Comparison of ENCODE assay signal across 8 cellular contexts in the genomic region with DNA sequence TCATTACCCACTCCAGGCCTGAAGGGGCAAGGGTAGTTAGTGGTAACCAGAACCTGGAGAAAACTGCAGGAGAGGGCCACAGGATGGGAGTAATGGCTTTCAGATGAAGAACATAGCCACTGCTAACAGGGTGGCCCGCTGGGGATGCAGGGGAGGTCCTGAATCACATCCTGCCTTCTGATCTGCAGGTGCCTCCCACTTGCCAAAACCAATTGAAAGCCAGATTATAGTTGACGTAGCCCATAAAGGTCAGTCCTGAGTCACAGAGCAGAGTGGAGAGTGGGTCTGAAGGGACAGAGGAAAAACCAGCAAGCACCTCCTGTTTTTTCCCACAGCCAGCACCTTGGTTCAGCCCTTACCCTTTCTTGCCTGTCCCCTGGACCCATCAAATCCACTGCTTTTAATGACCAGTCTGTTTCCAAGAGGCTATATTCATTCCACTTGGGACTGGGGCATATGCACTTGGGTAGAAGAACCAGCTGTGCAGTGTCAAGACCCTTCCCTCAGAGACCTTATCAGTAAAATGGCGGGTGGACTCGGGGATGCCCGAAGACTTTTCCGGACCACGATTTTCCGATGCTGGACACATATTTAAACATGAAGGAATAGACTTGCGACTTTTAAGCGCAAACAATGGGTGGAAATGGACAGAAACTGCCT. TPM values are rescaled to one million over a fixed set of nuclear protein-coding genes. Genes with fewer than 3 reads are reported as not detected.
DNase-seq lines count a peak whose midpoint lies in the region; ATAC-seq, FAIRE-seq and TF ChIP-seq lines count a peak whose summit lies in the region.

No MANE protein-coding gene starts in this region.

- intact Hi-C loops in activated B cell treated with CpG ODN at 0.5 μM for 24 hours (cut with micrococcal nuclease), result loop anchor here (1.0 to 5.0 kb wide), 6 partner anchors 44 to 624 kb away; a partner anchor contains a TSS

- H4K91ac ChIP-seq in H1 (replicated peaks; ENCODE audit: insufficient read length, low read length), result no peak overlapping the region

- H3K4me3 Mint-ChIP-seq in activated B cell treated with CpG ODN at 0.5 μM for 24 hours (peak overlapping the region; percentile 89), memory B cell (peak overlapping the region; percentile 85)
- peak overlapping the region; percentile 85 to 94 for H3K4me3 Mint-ChIP-seq in stimulated activated naive B cell treated with anti-CD40 and anti-IgM and Interleukin-4, amounts not matched to agents 10 μg/mL and 1 μg/mL and 100 μg/mL, for 72 hours

- POLR2A ChIA-PET in activated B cell treated with CpG ODN at 0.5 μM for 24 hours (lab: Charles Lee) (interaction anchor here (1.1 to 2.1 kb wide), 2 partner anchors 44 to 66 kb away, joined by 11 to 22 read pairs; a partner anchor contains a TSS), H1 (lab: Charles Lee; ENCODE audit: partially characterized antibody) (interaction anchor here (0.7 to 1.0 kb wide), 2 partner anchors 13 to 43 kb away, joined by 3 read pairs; a partner anchor contains a TSS)

- H2BK15ac ChIP-seq in H1 (ENCODE audit: low read length), result no peak overlapping the region; the same call in 1 of the 2 replicates

- H2BK120ac ChIP-seq in H1 (replicated peaks; ENCODE audit: low read depth, low read length), result no peak overlapping the region

- no peak overlapping the region for H3K23ac ChIP-seq in H1 (ENCODE audit: insufficient read length)

- H3K9ac ChIP-seq in H1 (replicated peaks in 1 of 4; ENCODE audit: extremely low read depth in 1 of 4, low read depth in 3 of 4, low read length in 3 of 4), result peak overlapping the region in 2 of 4 experiments; percentile 19 to 35; a peak in 3 of 7 replicates

- peak overlapping the region; percentile 47 for H2AFZ ChIP-seq in H1 (ENCODE audit: low read length)

- no peak overlapping the region; the same call in 1 of the 2 replicates for H2BK5ac ChIP-seq in H1 (ENCODE audit: low read depth, low read length)

- H3K9me3 Mint-ChIP-seq in activated B cell treated with CpG ODN at 0.5 μM for 24 hours (peaks cover 5% of the 10 kb centered on the region), memory B cell (peaks cover 7% of the 10 kb centered on the region)
- peaks cover 5% of the 10 kb centered on the region in 2 donors for H3K9me3 Mint-ChIP-seq in stimulated activated naive B cell treated with anti-CD40 and anti-IgM and Interleukin-4, amounts not matched to agents 10 μg/mL and 1 μg/mL and 100 μg/mL, for 72 hours

- TF ChIP-seq RAD21 in Ishikawa (IDR thresholded peaks at IDR 0.05; ENCODE audit: low read depth), result no peak; the same call in 1 of the 2 replicates
- peak; percentile 38 to 50; a peak in 3 of 4 replicates for TF ChIP-seq RAD21 in H1 (IDR thresholded peaks at IDR 0.05 in 1 of 2, conservative IDR thresholded peaks at IDR 0.05 in 1 of 2; ENCODE audit: low read depth in 2 of 2, low read length in 2 of 2)

- ATAC-seq in activated B cell treated with CpG ODN at 0.5 μM for 24 hours (ENCODE audit: low read depth), result peak; percentile 83
- peak; percentile 36 for ATAC-seq in memory B cell (ENCODE audit: low read depth)
- peak; percentile 83 to 85 for ATAC-seq in stimulated activated naive B cell treated with anti-CD40 and anti-IgM and Interleukin-4, amounts not matched to agents 10 μg/mL and 1 μg/mL and 100 μg/mL, for 72 hours (replicated peaks)

- H3K27ac Mint-ChIP-seq in activated B cell treated with CpG ODN at 0.5 μM for 24 hours (peak overlapping the region; percentile 87), memory B cell (no peak overlapping the region)
- H3K27ac Mint-ChIP-seq in stimulated activated naive B cell treated with anti-CD40 and anti-IgM and Interleukin-4, amounts not matched to agents 10 μg/mL and 1 μg/mL and 100 μg/mL, for 72 hours, result peak overlapping the region; percentile 83

- H3K4me3 ChIP-seq in GM12875 (ENCODE audit: low read depth, low read length) (peak overlapping the region; percentile 70), H1 (ENCODE audit: extremely low read depth in 1 of 4, insufficient read depth in 2 of 4, low read depth in 3 of 4, low read length in 4 of 4) (peak overlapping the region; percentile 52 to 66 (median 58))

- H2BK20ac ChIP-seq in H1 (ENCODE audit: low read length), result no peak overlapping the region

- H3K4me1 Mint-ChIP-seq in activated B cell treated with CpG ODN at 0.5 μM for 24 hours, result peaks cover 22% of the 10 kb centered on the region
- H3K4me1 Mint-ChIP-seq in memory B cell, result peaks cover 18% of the 10 kb centered on the region
- H3K4me1 Mint-ChIP-seq in stimulated activated naive B cell treated with anti-CD40 and anti-IgM and Interleukin-4, amounts not matched to agents 10 μg/mL and 1 μg/mL and 100 μg/mL, for 72 hours, result peaks cover 11 to 25% of the 10 kb centered on the region in 2 donors

- H4K20me1 ChIP-seq in H1 (replicated peaks in 1 of 2; ENCODE audit: control insufficient read depth in 1 of 2, insufficient read depth in 2 of 2, low read length in 2 of 2), result peaks cover 0 to 7% of the 10 kb centered on the region in 2 experiments

- H2AK5ac ChIP-seq in H1 (ENCODE audit: low read depth, low read length), result no peak overlapping the region

- FAIRE-seq in H1 (lab: Jason Lieb, UNC), result no peak

- H3K27me3 Mint-ChIP-seq in activated B cell treated with CpG ODN at 0.5 μM for 24 hours (peaks cover 20% of the 10 kb centered on the region), memory B cell (peaks cover 23% of the 10 kb centered on the region)
- peaks cover 52% of the 10 kb centered on the region in 2 donors for H3K27me3 Mint-ChIP-seq in stimulated activated naive B cell treated with anti-CD40 and anti-IgM and Interleukin-4, amounts not matched to agents 10 μg/mL and 1 μg/mL and 100 μg/mL, for 72 hours

- H3K4ac ChIP-seq in H1 (replicated peaks; ENCODE audit: insufficient read length, low read depth, low read length), result no peak overlapping the region

- peaks cover 11% of the 10 kb centered on the region for H3K23me2 ChIP-seq in H1 (ENCODE audit: low read depth, low read length)

- no peak overlapping the region for H4K8ac ChIP-seq in H1 (ENCODE audit: extremely low read depth, insufficient read depth, low read length)

- 15% methylated on average over 10 of the region's 10 CpGs; no CpG with 5 or more reads in 1 of the 2 experiments for WGBS in H1 (ENCODE audit: extremely low coverage in 1 of 2, insufficient coverage in 1 of 2, insufficient read length in 1 of 2, insufficient replicate concordance in 2 of 2, low coverage in 1 of 2, low lambda C conversion rate in 2 of 2, missing lambda C conversion rate in 1 of 2), 2 experiments

- peaks cover 0 to 13% of the 10 kb centered on the region in 2 experiments; a peak in 2 of 4 replicates for H3K79me2 ChIP-seq in H1 (ENCODE audit: control insufficient read depth in 1 of 2, insufficient read depth in 2 of 2, low read length in 2 of 2)

- H3K4me2 ChIP-seq in H1 (ENCODE audit: insufficient read depth in 1 of 2, low read depth in 2 of 2, low read length in 2 of 2), result peak overlapping the region; percentile 96 to 99

- DNase-seq in activated B cell treated with CpG ODN at 0.5 μM for 24 hours (peak; percentile 21), H1 (ENCODE audit: low read depth in 1 of 2, low spot score in 2 of 2) (peak in 1 of 2 experiments; percentile 61), memory B cell (ENCODE audit: low spot score in 2 of 2) (peak in 1 of 2 donors; percentile 9), CD1c-positive myeloid dendritic cell (ENCODE audit: extremely low spot score) (no peak), GF-D8 (lab: John Stamatoyannopoulos, UW) (no peak)
- peak; percentile 26 for DNase-seq in stimulated activated naive B cell treated with anti-CD40 and anti-IgM and Interleukin-4, amounts not matched to agents 10 μg/mL and 1 μg/mL and 100 μg/mL, for 72 hours

- CTCF ChIA-PET in activated B cell treated with CpG ODN at 0.5 μM for 24 hours (lab: Charles Lee) (no interaction called here), H1 (lab: Charles Lee; ENCODE audit: partially characterized antibody) (no interaction called here)

- peak; percentile 35 to 65 for TF ChIP-seq POLR2A in H1 (IDR thresholded peaks at IDR 0.05; ENCODE audit: control extremely low read depth in 1 of 2, low read depth in 2 of 2, low read length in 2 of 2)

- TF ChIP-seq CTCF in GM12875 (IDR thresholded peaks at IDR 0.05; ENCODE audit: borderline replicate concordance, insufficient read depth, low read depth, low read length), result no peak
- TF ChIP-seq CTCF in activated B cell treated with CpG ODN at 0.5 μM for 24 hours (IDR thresholded peaks at IDR 0.05), result no peak
- peak in 2 of 3 experiments; percentile 29 to 35; a peak in 2 of 4 replicates for TF ChIP-seq CTCF in H1 (IDR thresholded peaks at IDR 0.05; ENCODE audit: control extremely low read depth in 1 of 3, insufficient read depth in 1 of 3, low read depth in 1 of 3, low read length in 3 of 3)

- H3K9me3 ChIP-seq in H1 (ENCODE audit: insufficient read depth in 2 of 2, low read depth in 1 of 2, low read length in 1 of 2), result no peaks in the 10 kb centered on the region

- H3K36me3 Mint-ChIP-seq in activated B cell treated with CpG ODN at 0.5 μM for 24 hours (ENCODE audit: low read depth) (no peaks in the 10 kb centered on the region), memory B cell (peaks cover 2% of the 10 kb centered on the region)
- H3K36me3 Mint-ChIP-seq in stimulated activated naive B cell treated with anti-CD40 and anti-IgM and Interleukin-4, amounts not matched to agents 10 μg/mL and 1 μg/mL and 100 μg/mL, for 72 hours, result peaks cover 7 to 12% of the 10 kb centered on the region in 2 donors

- no peak overlapping the region; the same call in 1 of the 2 replicates for H3K18ac ChIP-seq in H1 (ENCODE audit: extremely low read depth, low read length)

- peaks cover 0 to 9% (median 5%) of the 10 kb centered on the region in 4 experiments; a peak in 6 of 7 replicates for H3K27me3 ChIP-seq in H1 (replicated peaks in 1 of 4; ENCODE audit: control insufficient read depth in 3 of 4, extremely low read depth in 1 of 4, insufficient read depth in 3 of 4, low read length in 3 of 4)

- no peak overlapping the region for H3K56ac ChIP-seq in H1 (replicated peaks; ENCODE audit: insufficient read length, low read depth, low read length)

- no peak overlapping the region for H4K5ac ChIP-seq in H1 (ENCODE audit: insufficient read length, low read depth, low read length)

- peaks cover 2% of the 10 kb centered on the region; the same call in 1 of the 2 replicates for H3K79me1 ChIP-seq in H1 (ENCODE audit: low read depth, low read length)

- peak overlapping the region; percentile 61; the same call in 1 of the 2 replicates for H2BK12ac ChIP-seq in H1 (ENCODE audit: low read depth, low read length)

- no peak overlapping the region for H3K14ac ChIP-seq in H1 (ENCODE audit: insufficient read length)

- TF ChIP-seq EP300 in Ishikawa (IDR thresholded peaks at IDR 0.05; ENCODE audit: borderline replicate concordance) (no peak), H1 (IDR thresholded peaks at IDR 0.05; ENCODE audit: borderline replicate concordance in 1 of 2, low read depth in 2 of 2, low read length in 2 of 2) (no peak)

- peaks cover 0 to 9% (median 4%) of the 10 kb centered on the region in 4 experiments; a peak in 4 of 7 replicates for H3K4me1 ChIP-seq in H1 (replicated peaks in 1 of 4; ENCODE audit: control insufficient read depth in 3 of 4, insufficient read depth in 4 of 4, low read length in 3 of 4)

- no peaks in the 10 kb centered on the region for H3K36me3 ChIP-seq in H1 (ENCODE audit: control insufficient read depth in 2 of 4, insufficient read depth in 4 of 4, low read length in 3 of 4)

- H3K27ac ChIP-seq in H1 (ENCODE audit: low read depth, low read length), result no peak overlapping the region

RNA-seq across cellular contexts. Expression of a gene that starts 0.6 kb away (rescaled TPM):
- total RNA-seq in activated B cell treated with CpG ODN at 0.5 μM for 24 hours, result 4.2 and 4.3 TPM in 2 replicates
- total RNA-seq in H1 (2021; fragmentation: NEBNext Ultra II Directional; extraction: Animal tissue kit (Norgen Biotek cat#: 25700)), result 4.7 and 5.2 TPM in 2 replicates
- 2.4 and 6.4 TPM in 2 replicates for polyA plus RNA-seq in H1 (2011; rRNA removed)
- polyA plus RNA-seq in H1 (2011; cell fraction: cytosol; rRNA removed), result 3.2 TPM
- 2.0 TPM for polyA plus RNA-seq in H1 (2011; cell fraction: nucleus; rRNA removed)
- polyA plus RNA-seq in H1 (2012, experiment 1 of 2), result 3.6 to 4.2 TPM (median 3.7 TPM) in 4 replicates
- polyA plus RNA-seq in H1 (2012, experiment 2 of 2), result 1.8 TPM
- 5.2 TPM for polyA plus RNA-seq in H1 (2013, experiment 1 of 2)
- polyA plus RNA-seq in H1 (2013, experiment 2 of 2), result 5.7 TPM
- 5.3 and 5.7 TPM in 2 replicates for polyA minus RNA-seq in H1 (2011; rRNA and poly(A)+ RNA removed)
- polyA minus RNA-seq in H1 (2011; cell fraction: cytosol; rRNA and poly(A)+ RNA removed), result 4.6 TPM
- 7.0 TPM for polyA minus RNA-seq in H1 (2011; cell fraction: nucleus; rRNA and poly(A)+ RNA removed)

RNA-seq across cellular contexts. Expression of a gene that starts 43.7 kb away (rescaled TPM):
- total RNA-seq in activated B cell treated with CpG ODN at 0.5 μM for 24 hours, result 29.7 and 30.8 TPM in 2 replicates
- total RNA-seq in H1 (2021; fragmentation: NEBNext Ultra II Directional; extraction: Animal tissue kit (Norgen Biotek cat#: 25700)), result 28.5 and 28.7 TPM in 2 replicates
- 5.1 and 10.0 TPM in 2 replicates for polyA plus RNA-seq in H1 (2011; rRNA removed)
- 14.8 TPM for polyA plus RNA-seq in H1 (2011; cell fraction: cytosol; rRNA removed)
- 2.0 TPM for polyA plus RNA-seq in H1 (2011; cell fraction: nucleus; rRNA removed)
- polyA plus RNA-seq in H1 (2012, experiment 1 of 2), result 13.8 to 27.7 TPM (median 18.4 TPM) in 4 replicates
- polyA plus RNA-seq in H1 (2012, experiment 2 of 2), result 1.8 TPM
- polyA plus RNA-seq in H1 (2013, experiment 1 of 2), result 18.5 TPM
- polyA plus RNA-seq in H1 (2013, experiment 2 of 2), result 20.6 TPM
- 18.7 and 22.4 TPM in 2 replicates for polyA minus RNA-seq in H1 (2011; rRNA and poly(A)+ RNA removed)
- 17.5 TPM for polyA minus RNA-seq in H1 (2011; cell fraction: cytosol; rRNA and poly(A)+ RNA removed)
- 24.4 TPM for polyA minus RNA-seq in H1 (2011; cell fraction: nucleus; rRNA and poly(A)+ RNA removed)

Comparison
In these comparisons a context has a peak if more than half of its experiments do, and no peak if none do; other contexts are left out.
1. CTCF ChIP-seq: peak in H1 (2 of 3); none in GM12875 (single experiment) and activated B cell treated with CpG ODN at 0.5 μM for 24 hours (single experiment).
2. DNase-seq: peak in activated B cell treated with CpG ODN at 0.5 μM for 24 hours (single experiment) and stimulated activated naive B cell treated with anti-CD40 and anti-IgM and Interleukin-4, amounts not matched to agents 10 μg/mL and 1 μg/mL and 100 μg/mL, for 72 hours (single experiment); none in CD1c-positive myeloid dendritic cell (single experiment) and GF-D8 (single experiment).
3. Peak in every context shown above with its lines, with median percentiles within 50 percentile points of each other: ATAC-seq and H3K4me3 Mint-ChIP-seq.